In the genomic region with DNA sequence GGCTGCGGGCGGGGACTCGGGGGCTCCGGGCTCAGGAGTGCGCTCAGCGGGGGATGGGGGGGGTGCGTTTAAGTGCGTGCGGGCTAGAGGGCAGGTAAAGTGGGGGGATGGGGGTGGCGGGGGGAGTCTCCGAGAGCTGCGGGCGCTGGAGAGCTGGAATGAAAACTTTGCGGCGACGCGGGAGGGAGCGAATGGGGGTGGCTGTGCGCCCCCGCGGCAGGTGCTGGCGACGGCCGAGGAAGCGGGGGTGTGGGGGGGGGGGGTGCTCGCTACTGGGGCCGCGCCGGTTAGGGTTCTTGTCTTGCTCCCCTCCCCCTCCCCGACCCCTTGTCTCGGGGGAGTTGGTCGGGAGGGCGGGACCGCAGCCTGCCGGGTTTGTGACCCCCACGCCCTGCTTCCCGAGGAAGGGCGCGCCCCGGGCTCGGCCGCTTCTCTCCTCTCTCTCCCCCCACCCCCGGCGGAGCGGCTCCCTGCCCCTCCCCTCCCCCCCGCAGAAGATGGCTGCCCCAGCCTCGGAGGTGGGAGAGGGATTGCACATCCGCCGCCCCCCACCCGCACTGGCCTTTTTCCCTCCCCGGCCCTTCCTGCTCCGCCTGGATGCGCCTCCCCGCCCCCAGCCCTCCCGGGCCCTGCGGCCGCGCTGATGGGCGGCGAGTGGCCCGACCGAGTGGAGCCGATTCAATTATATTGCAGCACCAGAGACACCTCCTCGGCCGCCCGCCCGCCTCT, we compare ENCODE assay signal across 7 cellular contexts. TPM values are rescaled to one million over a fixed set of nuclear protein-coding genes. Genes with fewer than 3 reads are reported as not detected.
DNase-seq lines count a peak whose midpoint lies in the region; ATAC-seq and TF ChIP-seq lines count a peak whose summit lies in the region.

No MANE protein-coding gene starts in this region.

- H3K4me1 ChIP-seq in MM.1S (ENCODE audit: low read length) (no peaks in the 10 kb centered on the region), esophagus squamous epithelium (peaks cover 48 to 91% (median 76%) of the 10 kb centered on the region in 3 donors)

- no peaks in the 10 kb centered on the region for H4K20me1 ChIP-seq in MM.1S (ENCODE audit: insufficient read depth, low read length)

- WGBS in esophagus squamous epithelium, 2 donors = 0 to 6% methylated on average over 5 to 20 of the region's 67 CpGs

- H3F3A ChIP-seq in MM.1S (ENCODE audit: insufficient read depth, low read length) = 0 out of 2 replicates have a peak, but pooled peaks cover 4% of the 10 kb centered on the region

- intact Hi-C loops in esophagus squamous epithelium (cut with DNase I) = no loop called here

- H3K27me3 ChIP-seq in MM.1S (replicated peaks; ENCODE audit: insufficient read depth, low read length) = no peaks in the 10 kb centered on the region
- peaks cover 0 to 11% (median 0%) of the 10 kb centered on the region in 4 donors for H3K27me3 ChIP-seq in esophagus squamous epithelium

- H3K9ac ChIP-seq in MM.1S (ENCODE audit: low read length) = no peak overlapping the region

- no peak for TF ChIP-seq POLR2A in esophagus squamous epithelium (IDR thresholded peaks at IDR 0.05)

- H2AFZ ChIP-seq in MM.1S (ENCODE audit: low read length) = no peak overlapping the region

- ATAC-seq in HG03469 (IDR thresholded peaks at IDR 0.05; ENCODE audit: unreplicated experiment) = no peak

- no peak overlapping the region for H3K27ac ChIP-seq in MM.1S (ENCODE audit: low read length)
- H3K27ac ChIP-seq in esophagus squamous epithelium = peak overlapping the region; percentile 90 to 96 (median 95)

- no peak overlapping the region for H3K27ac Mint-ChIP-seq in nephron

- no peaks in the 10 kb centered on the region for H3K9me3 Mint-ChIP-seq in nephron

- peaks cover 57% of the 10 kb centered on the region for H3K4me1 Mint-ChIP-seq in nephron

- H3K9me2 ChIP-seq in MM.1S (replicated peaks; ENCODE audit: insufficient read depth, low read length) = no peaks in the 10 kb centered on the region

- peaks cover 14% of the 10 kb centered on the region for H3K27me3 Mint-ChIP-seq in nephron (ENCODE audit: low read depth)

- no peaks in the 10 kb centered on the region for H3K36me3 Mint-ChIP-seq in nephron (ENCODE audit: low read depth)

- H3K36me3 ChIP-seq in MM.1S (replicated peaks; ENCODE audit: insufficient read depth, low read length) = no peaks in the 10 kb centered on the region
- H3K36me3 ChIP-seq in esophagus squamous epithelium = no peaks in the 10 kb centered on the region

- H3K4me2 ChIP-seq in MM.1S (ENCODE audit: low read depth, low read length) = peak overlapping the region; percentile 54; the same call in 1 of the 2 replicates

- peak overlapping the region; percentile 39; the same call in 1 of the 2 replicates for H3K4me3 ChIP-seq in MM.1S (ENCODE audit: low read length)
- H3K4me3 ChIP-seq in esophagus squamous epithelium = peak overlapping the region; percentile 50 to 80 (median 77)

- DNase-seq in GF-D8 (lab: John Stamatoyannopoulos, UW) (peak; percentile 87), MM.1S (no peak), UCSD-AML1 (lab: John Stamatoyannopoulos, UW; ENCODE audit: unreplicated experiment) (peak; percentile 74), esophagus squamous epithelium (lab: John Stamatoyannopoulos, UW) (no peak), NCI-H2107 (lab: John Stamatoyannopoulos, UW) (no peak)

- H3K4me3 Mint-ChIP-seq in nephron = peak overlapping the region; percentile 67 to 79 (median 76)

- H3K9me3 ChIP-seq in MM.1S (replicated peaks; ENCODE audit: insufficient read depth, low read length) (no peaks in the 10 kb centered on the region), esophagus squamous epithelium (no peaks in the 10 kb centered on the region)

- H3K79me2 ChIP-seq in MM.1S (ENCODE audit: low read length) = peaks cover 39% of the 10 kb centered on the region

- TF ChIP-seq CTCF in MM.1S (IDR thresholded peaks at IDR 0.05; ENCODE audit: low read length) (no peak), esophagus squamous epithelium (IDR thresholded peaks at IDR 0.05) (no peak), nephron (IDR thresholded peaks at IDR 0.05; ENCODE audit: unreplicated experiment in 3 of 3) (no peak)

RNA-seq across cellular contexts. Expression of a gene that starts 0.7 kb away (rescaled TPM):
- 10 to 100 TPM; 24.6 to 33.6 (median 28.9) TPM for total RNA-seq in esophagus squamous epithelium

Comparison
In these comparisons a context has a peak if more than half of its experiments do, and no peak if none do; other contexts are left out.
1. DNase-seq: peak in GF-D8 (single experiment) and UCSD-AML1 (single experiment); none in MM.1S (single experiment), esophagus squamous epithelium (single experiment) and NCI-H2107 (single experiment).